In genomic region chr10:86372119-86372784, GRCh38 we compare ENCODE assay signal across 27 cellular contexts. TPM values are rescaled to one million over a fixed set of nuclear protein-coding genes. Genes with fewer than 3 reads are reported as not detected.
"Had no signal": no experiment of that assay in that cellular context is flagged by ENCODE, and none has a peak within 500 bp of the region (broad histone marks: within the 10 kb centered on the region; RNA-seq: fewer than 3 reads in every experiment).

No MANE protein-coding gene starts in this region.

- H3K27ac ChIP-seq: body of pancreas, cardiac muscle cell, foreskin keratinocyte, hepatocyte, left ventricle myocardium inferior, pancreas, SK-N-MC, skin epidermis had no signal

- H3K4me3 Mint-ChIP-seq: activated CD8-positive, alpha-beta T cell treated with anti-CD3 and anti-CD28 coated beads, Interleukin-2, amount 10 ng/mL, durations not matched to agents 7 days and 5 days; activated naive CD8-positive, alpha-beta T cell treated with anti-CD3 and anti-CD28 coated beads, Interleukin-2, amount 50 U/mL, for 24 hours; activated T-cell treated with anti-CD3 and anti-CD28 coated beads, Interleukin-2, amount 50 U/mL, for 4 hours; dendritic cell treated with granulocyte-macrophage colony-stimulating factor and Interleukin-4, amounts not matched to agents 40 ng/mL and 50 ng/mL, for 4 days; immature natural killer cell; mesothelial cell of epicardium; naive thymus-derived CD8-positive, alpha-beta T cell; stimulated activated effector memory CD8-positive, alpha-beta T cell treated with anti-CD3 and anti-CD28 coated beads, Interleukin-12 subunit alpha, Interleukin-12 subunit beta, amount 100 ng/mL, for 72 hours; T-helper 17 cell had no signal

- H3K36me3 Mint-ChIP-seq: mesothelial cell of epicardium; naive thymus-derived CD8-positive, alpha-beta T cell; stimulated activated effector memory CD8-positive, alpha-beta T cell treated with anti-CD3 and anti-CD28 coated beads, Interleukin-12 subunit alpha, Interleukin-12 subunit beta, amount 100 ng/mL, for 72 hours had no signal

- H3K4me1 Mint-ChIP-seq: activated naive CD8-positive, alpha-beta T cell treated with anti-CD3 and anti-CD28 coated beads, Interleukin-2, amount 50 U/mL, for 24 hours; mesothelial cell of epicardium; stimulated activated effector memory CD8-positive, alpha-beta T cell treated with anti-CD3 and anti-CD28 coated beads, Interleukin-12 subunit alpha, Interleukin-12 subunit beta, amount 100 ng/mL, for 72 hours had no signal

- H3K9me3 Mint-ChIP-seq: activated naive CD8-positive, alpha-beta T cell treated with anti-CD3 and anti-CD28 coated beads, Interleukin-2, amount 50 U/mL, for 24 hours; activated T-cell treated with anti-CD3 and anti-CD28 coated beads, Interleukin-2, amount 50 U/mL, for 4 hours; dendritic cell treated with granulocyte-macrophage colony-stimulating factor and Interleukin-4, amounts not matched to agents 40 ng/mL and 50 ng/mL, for 4 days; immature natural killer cell; mesothelial cell of epicardium; stimulated activated effector memory CD8-positive, alpha-beta T cell treated with anti-CD3 and anti-CD28 coated beads, Interleukin-12 subunit alpha, Interleukin-12 subunit beta, amount 100 ng/mL, for 72 hours had no signal

- DNase-seq: activated CD4-positive, alpha-beta T cell treated with anti-CD3 and anti-CD28 coated beads for 48 hours; activated CD8-positive, alpha-beta T cell treated with anti-CD3 and anti-CD28 coated beads, Interleukin-2, amount 10 ng/mL, durations not matched to agents 7 days and 5 days; activated naive CD4-positive, alpha-beta T cell treated with anti-CD3 and anti-CD28 coated beads, Interleukin-2, amount 50 U/mL, for 16 hours; activated naive CD8-positive, alpha-beta T cell treated with anti-CD3 and anti-CD28 coated beads, Interleukin-2, amount 50 U/mL, for 24 hours; activated T-cell treated with anti-CD3 and anti-CD28 coated beads, Interleukin-2, amount 50 U/mL, for 4 hours; effector CD4-positive, alpha-beta T cell; foreskin keratinocyte; immature natural killer cell; kidney glomerular epithelial cell; left ventricle myocardium inferior; naive thymus-derived CD8-positive, alpha-beta T cell; right cardiac atrium; stimulated activated CD4-positive, alpha-beta T cell treated with anti-CD3 and anti-CD28 coated beads, Interleukin-2, amount 100 ng/mL, for 24 hours; SW 1271; T-helper 17 cell; trophoblast cell had no signal

- H3K27ac Mint-ChIP-seq: activated CD8-positive, alpha-beta T cell treated with anti-CD3 and anti-CD28 coated beads, Interleukin-2, amount 10 ng/mL, durations not matched to agents 7 days and 5 days; activated naive CD8-positive, alpha-beta T cell treated with anti-CD3 and anti-CD28 coated beads, Interleukin-2, amount 50 U/mL, for 24 hours; dendritic cell treated with granulocyte-macrophage colony-stimulating factor and Interleukin-4, amounts not matched to agents 40 ng/mL and 50 ng/mL, for 4 days; immature natural killer cell; mesothelial cell of epicardium; naive thymus-derived CD8-positive, alpha-beta T cell; stimulated activated effector memory CD8-positive, alpha-beta T cell treated with anti-CD3 and anti-CD28 coated beads, Interleukin-12 subunit alpha, Interleukin-12 subunit beta, amount 100 ng/mL, for 72 hours; T-helper 17 cell had no signal

RNA-seq across cellular contexts. Expression of gene GRID1, which starts 5.7 kb away (rescaled TPM):
- total RNA-seq: activated CD8-positive, alpha-beta T cell treated with anti-CD3 and anti-CD28 coated beads, Interleukin-2, amount 10 ng/mL, durations not matched to agents 7 days and 5 days; activated T-cell treated with anti-CD3 and anti-CD28 coated beads, Interleukin-2, amount 50 U/mL, for 4 hours; foreskin keratinocyte; lung microvascular endothelial cell; naive thymus-derived CD8-positive, alpha-beta T cell; pulmonary artery endothelial cell; T-helper 17 cell had no signal
